ENCODE assay signal across 8 cellular contexts in the genomic region with DNA sequence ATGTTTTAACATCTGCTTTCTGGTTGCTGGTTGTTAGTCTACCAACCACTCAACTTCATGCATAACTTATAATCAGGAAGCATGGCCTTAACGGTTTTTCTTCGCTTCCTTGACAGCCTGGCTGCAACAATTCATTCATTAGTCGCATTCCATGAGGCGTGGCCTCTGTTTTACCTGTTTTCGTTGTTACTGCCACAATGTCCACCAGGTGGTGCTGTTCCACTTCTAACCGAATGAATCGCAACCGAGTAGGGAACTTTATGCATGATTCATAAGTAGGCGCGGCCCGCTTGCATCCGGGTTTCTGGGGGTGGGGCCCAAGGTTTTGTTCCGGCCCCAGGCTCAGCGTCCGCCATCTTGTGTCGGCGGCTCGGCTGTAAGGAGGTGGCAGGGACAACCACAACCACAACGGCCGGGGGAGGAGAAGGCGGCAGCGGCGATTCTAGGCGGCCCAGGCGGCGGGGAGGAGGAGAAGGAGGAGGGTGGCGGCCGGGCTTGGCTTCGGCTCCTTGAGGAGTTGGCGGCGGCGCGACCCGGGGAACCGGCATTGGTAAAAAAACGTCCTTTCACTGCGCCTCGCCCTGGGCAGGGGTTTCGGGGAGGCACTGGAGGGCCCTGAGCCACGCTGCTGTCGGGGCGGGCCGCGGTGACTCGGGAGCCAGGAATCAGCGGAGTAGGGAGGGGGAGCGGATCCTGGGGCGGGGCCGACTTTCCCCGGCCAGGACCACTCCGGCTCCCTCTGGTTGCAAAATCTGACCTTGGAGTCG. TPM values are rescaled to one million over a fixed set of nuclear protein-coding genes. Genes with fewer than 3 reads are reported as not detected.
DNase-seq lines count a peak whose midpoint lies in the region; ATAC-seq and TF ChIP-seq lines count a peak whose summit lies in the region.

A gene (plus strand): TSS at position 355 of the 767 bp plus-strand sequence. CDS start 4,974 bp downstream, outside the sequence.

- H3K36me3 ChIP-seq in KMS-11 (ENCODE audit: insufficient read depth) (no peaks in the 10 kb centered on the region), Panc1 (ENCODE audit: control insufficient read depth, insufficient read depth, low read length) (peaks cover 8% of the 10 kb centered on the region), muscle layer of duodenum (ENCODE audit: control insufficient read depth in 1 of 2, insufficient read depth in 2 of 2, low read length in 2 of 2) (peaks cover 1 to 4% of the 10 kb centered on the region in 2 donors)

- H3K4me2 ChIP-seq in KMS-11: peak within 1 kb of the TSS; percentile 85

- peaks cover 52% of the 10 kb centered on the region for H3K79me2 ChIP-seq in KMS-11 (ENCODE audit: insufficient read depth, low read depth)

- H3K27me3 ChIP-seq in KMS-11 (ENCODE audit: insufficient read depth, low read depth) (no peaks in the 10 kb centered on the region), Panc1 (ENCODE audit: control insufficient read depth, insufficient read depth, low read length) (no peaks in the 10 kb centered on the region), muscle layer of duodenum (ENCODE audit: low read depth, low read length) (no peaks in the 10 kb centered on the region)

- H3K9me3 Mint-ChIP-seq in activated T-cell treated with anti-CD3 and anti-CD28 coated beads, Interleukin-2, amount 50 U/mL, for 4 hours: no peaks in the 10 kb centered on the region

- peak within 1 kb of the TSS; percentile 86 for H3K9ac ChIP-seq in KMS-11

- TSS peak; percentile 81 for BruUV-seq in Panc1 (replicated peaks; lab: Mats Ljungman, UMichigan)

- H3K4me1 ChIP-seq in KMS-11 (ENCODE audit: low read depth, poor library complexity, severe bottlenecking) (peaks cover 43% of the 10 kb centered on the region), Panc1 (ENCODE audit: control insufficient read depth, insufficient read depth, low read length) (peaks cover 33% of the 10 kb centered on the region), muscle layer of duodenum (ENCODE audit: control insufficient read depth in 1 of 2, insufficient read depth in 2 of 2, low read length in 2 of 2) (peaks cover 9 to 58% of the 10 kb centered on the region in 2 donors)

- TF ChIP-seq POLR2A in erythroblast (IDR thresholded peaks at IDR 0.05; ENCODE audit: low read length): peak; percentile 71

- H3K4me3 Mint-ChIP-seq in activated T-cell treated with anti-CD3 and anti-CD28 coated beads, Interleukin-2, amount 50 U/mL, for 4 hours: peak within 1 kb of the TSS; percentile 89

- peaks cover 58% of the 10 kb centered on the region for H3K4me1 Mint-ChIP-seq in activated T-cell treated with anti-CD3 and anti-CD28 coated beads, Interleukin-2, amount 50 U/mL, for 4 hours (ENCODE audit: low read depth)

- in situ Hi-C loops in Panc1 (cut with HindIII; ENCODE audit: low pct_unique_long_range_greater_than_20kb, low sequenced_read_pairs): no loop called here

- H3K27ac ChIP-seq in KMS-11 (peak within 1 kb of the TSS; percentile 66), Panc1 (ENCODE audit: low read length) (peak within 1 kb of the TSS; percentile 94), muscle layer of duodenum (ENCODE audit: low read length) (peak within 1 kb of the TSS; percentile 86)

- H3K36me3 Mint-ChIP-seq in activated T-cell treated with anti-CD3 and anti-CD28 coated beads, Interleukin-2, amount 50 U/mL, for 4 hours (ENCODE audit: insufficient read depth): peaks cover 10% of the 10 kb centered on the region

- POLR2A ChIA-PET in Panc1 (lab: Charles Lee): no interaction called here

- no peaks in the 10 kb centered on the region for H4K20me1 ChIP-seq in KMS-11 (ENCODE audit: insufficient read depth)

- CTCF ChIA-PET in Panc1 (lab: Charles Lee): no interaction called here

- H3K27me3 Mint-ChIP-seq in activated T-cell treated with anti-CD3 and anti-CD28 coated beads, Interleukin-2, amount 50 U/mL, for 4 hours (ENCODE audit: low read depth): no peaks in the 10 kb centered on the region

- intact Hi-C loops in Panc1 (cut with micrococcal nuclease; ENCODE audit: unreplicated experiment): loop anchor here (10.0 kb wide), 2 partner anchors 191 to 331 kb away; no protein-coding TSS in a partner anchor

- H3K4me3 ChIP-seq in KMS-11 (IDR thresholded peaks at IDR 0.05; ENCODE audit: insufficient read depth, low read depth, low read length) (no peak within 1 kb of the TSS), Panc1 (ENCODE audit: low read depth in 2 of 2, low read length in 2 of 2) (peak within 1 kb of the TSS; percentile 86 to 96), muscle layer of duodenum (ENCODE audit: low read depth in 1 of 2, low read length in 2 of 2) (peak within 1 kb of the TSS; percentile 71 to 83)

- H3K9me3 ChIP-seq in Panc1 (ENCODE audit: control insufficient read depth, insufficient read depth, low read depth, low read length): no peaks in the 10 kb centered on the region
- H3K9me3 ChIP-seq in muscle layer of duodenum (ENCODE audit: control insufficient read depth in 1 of 2, low read length in 2 of 2): no peaks in the 10 kb centered on the region

- TF ChIP-seq CTCF in KMS-11 (conservative IDR thresholded peaks at IDR 0.05; ENCODE audit: low read depth, low read length) (peak; percentile 80), Panc1 (IDR thresholded peaks at IDR 0.05) (peak; percentile 79)

- H2AFZ ChIP-seq in KMS-11 (ENCODE audit: low read depth): peak within 1 kb of the TSS; percentile 22; the same call in 1 of the 2 replicates

- DNase-seq in DMS53 treated with DMSO at 0.1 percent for 48 hours (lab: John Stamatoyannopoulos, UW; ENCODE audit: unreplicated experiment) (peak; percentile 88), Panc1 (ENCODE audit: low read depth, low spot score) (peak; percentile 86), erythroblast (lab: John Stamatoyannopoulos, UW) (peak; percentile 93 to 95)
- DNase-seq in activated T-cell treated with anti-CD3 and anti-CD28 coated beads, Interleukin-2, amount 50 U/mL, for 4 hours: peak; percentile 97
- DNase-seq in stimulated activated CD8-positive, alpha-beta memory T cell treated with anti-CD3 and anti-CD28 coated beads, Interleukin-7, amount 100 ng/mL, for 4 hours (ENCODE audit: low read depth in 2 of 2): peak; percentile 90 to 94

- ATAC-seq in GM21723 (IDR thresholded peaks at IDR 0.05; ENCODE audit: unreplicated experiment) (peak; percentile 82), Panc1 (peak; percentile 87)
- ATAC-seq in activated T-cell treated with anti-CD3 and anti-CD28 coated beads, Interleukin-2, amount 50 U/mL, for 4 hours: peak; percentile 70 to 81

RNA-seq across cellular contexts. Expression of the gene that starts here (rescaled TPM):
- total RNA-seq in Panc1 (2021; ENCODE audit: unreplicated experiment): 302 TPM
- polyA plus RNA-seq in Panc1 (2012; ENCODE audit: insufficient read length): 333 TPM
- total RNA-seq in activated T-cell treated with anti-CD3 and anti-CD28 coated beads, Interleukin-2, amount 50 U/mL, for 4 hours: 100 to 1,000 TPM; 236 to 281 (median 254) TPM
